ENCODE assay signal across 9 cellular contexts in the genomic region with DNA sequence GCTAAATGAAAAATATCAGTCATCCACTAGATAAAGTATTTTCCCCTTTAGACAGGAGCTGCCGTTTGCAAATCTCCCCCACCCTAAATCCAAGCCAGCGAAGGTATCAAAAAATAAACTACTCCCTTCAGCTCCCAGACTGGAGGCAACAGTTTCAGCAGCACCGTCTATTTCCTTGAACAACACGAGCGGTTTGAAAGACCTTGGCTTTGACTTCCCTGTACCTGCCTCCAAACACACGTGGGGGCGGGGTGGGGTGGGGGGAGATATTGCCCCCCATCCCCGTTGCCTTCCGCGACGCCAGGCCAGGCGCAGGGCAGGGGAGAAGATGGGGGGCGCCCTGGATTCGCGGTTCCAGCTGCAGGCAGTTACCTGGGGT. TPM values are rescaled to one million over a fixed set of nuclear protein-coding genes. Genes with fewer than 3 reads are reported as not detected.
DNase-seq lines count a peak whose midpoint lies in the region; ATAC-seq and TF ChIP-seq lines count a peak whose summit lies in the region.
"Had no signal": no experiment of that assay in that cellular context is flagged by ENCODE, and none has a peak within 500 bp of the region (broad histone marks: within the 10 kb centered on the region; RNA-seq: fewer than 3 reads in every experiment).

No MANE protein-coding gene starts in this region.

- WGBS in mesodermal cell (ENCODE audit: insufficient coverage in 2 of 2), 2 experiments: 0% methylated on average over 2 to 3 of the region's 15 CpGs
- 8 to 9% methylated on average over 8 to 12 of the region's 15 CpGs for WGBS in tibial nerve, 2 donors

- no peak for TF ChIP-seq EP300 in tibial nerve (IDR thresholded peaks at IDR 0.05)

- peaks cover 53% of the 10 kb centered on the region for H3K27me3 Mint-ChIP-seq in activated T-cell treated with anti-CD3 and anti-CD28 coated beads, Interleukin-2, amount 50 U/mL, for 4 hours (ENCODE audit: low read depth)
- peaks cover 21% of the 10 kb centered on the region for H3K27me3 Mint-ChIP-seq in chondrocyte (ENCODE audit: low read depth)

- H3K36me3 Mint-ChIP-seq in activated T-cell treated with anti-CD3 and anti-CD28 coated beads, Interleukin-2, amount 50 U/mL, for 4 hours (ENCODE audit: insufficient read depth): no peaks in the 10 kb centered on the region
- no peaks in the 10 kb centered on the region for H3K36me3 Mint-ChIP-seq in chondrocyte (ENCODE audit: low read depth)

- H3K4me3 Mint-ChIP-seq in activated T-cell treated with anti-CD3 and anti-CD28 coated beads, Interleukin-2, amount 50 U/mL, for 4 hours: peak overlapping the region; percentile 69
- H3K4me3 Mint-ChIP-seq in chondrocyte (ENCODE audit: unreplicated experiment): peak overlapping the region; percentile 47

- H3K9me3 ChIP-seq in mesodermal cell (ENCODE audit: control insufficient read depth, low read length): no peaks in the 10 kb centered on the region
- no peaks in the 10 kb centered on the region for H3K9me3 ChIP-seq in tibial nerve

- TF ChIP-seq POLR2A in tibial nerve (IDR thresholded peaks at IDR 0.05): no peak

- peaks cover 0 to 20% of the 10 kb centered on the region in 2 donors for H3K27me3 ChIP-seq in tibial nerve

- ATAC-seq in activated T-cell treated with anti-CD3 and anti-CD28 coated beads, Interleukin-2, amount 50 U/mL, for 4 hours: no peak
- ATAC-seq in GM18498 (IDR thresholded peaks at IDR 0.05; ENCODE audit: unreplicated experiment): no peak

- DNase-seq in activated T-cell treated with anti-CD3 and anti-CD28 coated beads, Interleukin-2, amount 50 U/mL, for 4 hours: no peak
- no peak for DNase-seq in activated T-cell treated with anti-CD3 and anti-CD28 coated beads, Interleukin-2, amount 50 U/mL, for 48 hours
- DNase-seq in chondrocyte (ENCODE audit: low spot score) (no peak), tibial nerve (ENCODE audit: low spot score in 2 of 2) (no peak), head of caudate nucleus (no peak)
- no peak for DNase-seq in activated CD8-positive, alpha-beta memory T cell treated with anti-CD3 and anti-CD28 coated beads, Interleukin-2, amount 50 U/mL, for 48 hours
- DNase-seq: stimulated activated naive CD4-positive, alpha-beta T cell had no signal

- H3K4me1 Mint-ChIP-seq in activated T-cell treated with anti-CD3 and anti-CD28 coated beads, Interleukin-2, amount 50 U/mL, for 4 hours (ENCODE audit: low read depth): peaks cover 6% of the 10 kb centered on the region
- peaks cover 14% of the 10 kb centered on the region for H3K4me1 Mint-ChIP-seq in chondrocyte (ENCODE audit: low read depth)

- no peaks in the 10 kb centered on the region for H3K9me3 Mint-ChIP-seq in activated T-cell treated with anti-CD3 and anti-CD28 coated beads, Interleukin-2, amount 50 U/mL, for 4 hours
- no peaks in the 10 kb centered on the region for H3K9me3 Mint-ChIP-seq in chondrocyte (ENCODE audit: low read depth)

- H3K27ac ChIP-seq in mesodermal cell (ENCODE audit: low read depth, low read length, severe bottlenecking) (no peak overlapping the region), tibial nerve (peak overlapping the region; percentile 68 to 84 (median 80))

- H3K4me3 ChIP-seq in mesodermal cell (ENCODE audit: extremely low read depth, insufficient read depth, low read length, poor library complexity, severe bottlenecking): peak overlapping the region; percentile 35
- peak overlapping the region; percentile 44 to 65 (median 56) for H3K4me3 ChIP-seq in tibial nerve

- no peak overlapping the region for H3K27ac Mint-ChIP-seq in chondrocyte (ENCODE audit: unreplicated experiment)

- H3K4me1 ChIP-seq in mesodermal cell (ENCODE audit: control insufficient read depth, insufficient read depth, low read length, poor library complexity, severe bottlenecking): peaks cover 18% of the 10 kb centered on the region
- H3K4me1 ChIP-seq in tibial nerve: peaks cover 0 to 49% (median 24%) of the 10 kb centered on the region in 4 donors

- intact Hi-C loops in head of caudate nucleus (cut with DNase I): no loop called here

- H3K36me3 ChIP-seq in mesodermal cell (ENCODE audit: control insufficient read depth, insufficient read depth, low read length) (no peaks in the 10 kb centered on the region), tibial nerve (no peaks in the 10 kb centered on the region)

- TF ChIP-seq CTCF in chondrocyte (IDR thresholded peaks at IDR 0.05) (no peak), tibial nerve (IDR thresholded peaks at IDR 0.05) (no peak)

RNA-seq across cellular contexts. Expression of gene CACNA1D, which starts 0.8 kb away (rescaled TPM):
- total RNA-seq in activated T-cell treated with anti-CD3 and anti-CD28 coated beads, Interleukin-2, amount 50 U/mL, for 4 hours: under 1 TPM; 0.18 to 0.52 (median 0.51) TPM
- total RNA-seq in chondrocyte (0.95 to 3.9 TPM (median 1.8 TPM) in 3 replicates), tibial nerve (10 to 100 TPM in 3 of 4 donors, 1 to 10 TPM in 1; 5.7 to 38.2 (median 20.0) TPM)
- polyA plus RNA-seq in mesodermal cell (2013, experiment 1 of 2): 0.48 TPM
- 0.86 TPM for polyA plus RNA-seq in mesodermal cell (2013, experiment 2 of 2)
